ENCODE assay signal across 8 cellular contexts in genomic region chr16:67055712-67056487, GRCh38. TPM values are rescaled to one million over a fixed set of nuclear protein-coding genes. Genes with fewer than 3 reads are reported as not detected.
DNase-seq lines count a peak whose midpoint lies in the region; ATAC-seq and TF ChIP-seq lines count a peak whose summit lies in the region.

No MANE protein-coding gene starts in this region.

- no peak overlapping the region for H3K4me3 ChIP-seq in lower leg skin (ENCODE audit: low read depth, poor library complexity, severe bottlenecking)

- H3K4me3 Mint-ChIP-seq in T-helper 1 cell treated with Interleukin-12 subunit alpha and Interleukin-12 subunit beta and Interleukin-4 antibody, amounts not matched to agents 30 μg/mL and 1 μg/mL, for 36 hours: peak overlapping the region; percentile 76

- DNase-seq in AG08396 (ENCODE audit: low spot score): peak; percentile 72
- DNase-seq in foreskin keratinocyte: peak; percentile 97 to 98
- no peak for DNase-seq in SIG-M5 treated with dmso at 0.1 percent for 504 hours (lab: John Stamatoyannopoulos, UW; ENCODE audit: unreplicated experiment)
- DNase-seq in Right ventricle myocardium superior: no peak
- DNase-seq in lower leg skin (ENCODE audit: low spot score in 2 of 2): no peak
- DNase-seq in iPS-NIHi7 (ENCODE audit: extremely low spot score): no peak

- ATAC-seq in GM21723 (IDR thresholded peaks at IDR 0.05; ENCODE audit: unreplicated experiment) (peak; percentile 72), foreskin keratinocyte (peak; percentile 97), Right ventricle myocardium superior (ENCODE audit: poor library complexity) (no peak)

- WGBS in lower leg skin, 2 donors: 66 to 73% methylated on average over 4 of the region's 4 CpGs

- H3K4me1 ChIP-seq in foreskin keratinocyte: peaks cover 7% of the 10 kb centered on the region

- peaks cover 37% of the 10 kb centered on the region for H3K36me3 Mint-ChIP-seq in T-helper 1 cell treated with Interleukin-12 subunit alpha and Interleukin-12 subunit beta and Interleukin-4 antibody, amounts not matched to agents 30 μg/mL and 1 μg/mL, for 36 hours (ENCODE audit: low read depth)

- TF ChIP-seq CTCF in foreskin keratinocyte (conservative IDR thresholded peaks at IDR 0.05) (no peak), lower leg skin (IDR thresholded peaks at IDR 0.05) (no peak)

- no peaks in the 10 kb centered on the region for H3K27me3 ChIP-seq in foreskin keratinocyte

- peaks cover 46% of the 10 kb centered on the region for H3K4me1 Mint-ChIP-seq in T-helper 1 cell treated with Interleukin-12 subunit alpha and Interleukin-12 subunit beta and Interleukin-4 antibody, amounts not matched to agents 30 μg/mL and 1 μg/mL, for 36 hours (ENCODE audit: low read depth)

- peak overlapping the region; percentile 4 for H3K27ac ChIP-seq in foreskin keratinocyte

- H3K9me3 Mint-ChIP-seq in T-helper 1 cell treated with Interleukin-12 subunit alpha and Interleukin-12 subunit beta and Interleukin-4 antibody, amounts not matched to agents 30 μg/mL and 1 μg/mL, for 36 hours: no peaks in the 10 kb centered on the region

- intact Hi-C loops in Right ventricle myocardium superior (cut with DNase I): no loop called here
- intact Hi-C loops in lower leg skin (cut with DNase I; ENCODE audit: low total_unique reads): no loop called here

- no peaks in the 10 kb centered on the region for H3K27me3 Mint-ChIP-seq in T-helper 1 cell treated with Interleukin-12 subunit alpha and Interleukin-12 subunit beta and Interleukin-4 antibody, amounts not matched to agents 30 μg/mL and 1 μg/mL, for 36 hours (ENCODE audit: low read depth)

- TF ChIP-seq POLR2A in lower leg skin (IDR thresholded peaks at IDR 0.05): no peak

- H3K27ac Mint-ChIP-seq in T-helper 1 cell treated with Interleukin-12 subunit alpha and Interleukin-12 subunit beta and Interleukin-4 antibody, amounts not matched to agents 30 μg/mL and 1 μg/mL, for 36 hours: peak overlapping the region; percentile 93

RNA-seq across cellular contexts. Expression of gene CBFB, which starts 27.0 kb away (rescaled TPM):
- 55.2 and 56.4 TPM in 2 replicates for total RNA-seq in foreskin keratinocyte
- polyA plus RNA-seq in foreskin keratinocyte: 20.1 and 23.1 TPM in 2 replicates
- total RNA-seq in Right ventricle myocardium superior: 23.1 TPM
- 10 to 100 TPM; 42.4 to 76.3 (median 48.2) TPM for total RNA-seq in lower leg skin

RNA-seq across cellular contexts. Expression of gene PHAF1, which starts 53.8 kb away (rescaled TPM):
- total RNA-seq in foreskin keratinocyte (15.7 and 18.1 TPM in 2 replicates), Right ventricle myocardium superior (11.7 TPM), lower leg skin (10 to 100 TPM; 39.7 to 51.1 (median 46.8) TPM)
- 9.7 and 11.2 TPM in 2 replicates for polyA plus RNA-seq in foreskin keratinocyte

Comparison
In these comparisons a context has a peak if more than half of its experiments do, and no peak if none do; other contexts are left out.
1. DNase-seq: peak in AG08396 (single experiment) and foreskin keratinocyte (2 of 2); none in SIG-M5 treated with dmso at 0.1 percent for 504 hours (single experiment), Right ventricle myocardium superior (single experiment), lower leg skin (0 of 2) and iPS-NIHi7 (single experiment).